ENCODE assay signal across 3 cellular contexts in genomic region chr2:56803596-56803995, GRCh38.
"Had no signal": no experiment of that assay in that cellular context is flagged by ENCODE, and none has a peak within 500 bp of the region (broad histone marks: within the 10 kb centered on the region; RNA-seq: fewer than 3 reads in every experiment).

No MANE protein-coding gene starts in this region.

- DNase-seq: GDM1, GF-D8 had no signal

- ATAC-seq: GM12878 had no signal
